ENCODE assay signal across 8 cellular contexts in genomic region chr19:16325161-16325527, GRCh38. TPM values are rescaled to one million over a fixed set of nuclear protein-coding genes. Genes with fewer than 3 reads are reported as not detected.
DNase-seq lines count a peak whose midpoint lies in the region; ATAC-seq, FAIRE-seq and TF ChIP-seq lines count a peak whose summit lies in the region.

No MANE protein-coding gene starts in this region.

- in situ Hi-C loops in gastrocnemius medialis (cut with MboI; ENCODE audit: low sequenced_read_pairs in 4 of 4): loop anchor here in 1 of 4 donors (10.0 kb wide), 1 partner anchor 80 kb away; no protein-coding TSS in a partner anchor

- peaks cover 28 to 30% of the 10 kb centered on the region in 2 donors for H3K4me1 ChIP-seq in gastrocnemius medialis

- no peaks in the 10 kb centered on the region for H3K27me3 ChIP-seq in gastrocnemius medialis

- peaks cover 0 to 21% of the 10 kb centered on the region in 2 donors for H3K36me3 ChIP-seq in gastrocnemius medialis

- FAIRE-seq in frontal cortex (lab: Jason Lieb, UNC): no peak

- no peaks in the 10 kb centered on the region for H3K9me3 ChIP-seq in gastrocnemius medialis

- peak overlapping the region; percentile 67 to 95 (median 76) for H3K4me3 ChIP-seq in gastrocnemius medialis

- TF ChIP-seq CTCF in gastrocnemius medialis (IDR thresholded peaks at IDR 0.05 in 4 of 5, conservative IDR thresholded peaks at IDR 0.05 in 1 of 5): peak in 2 of 5 experiments; percentile 10 to 17

- TF ChIP-seq POLR2A in gastrocnemius medialis (IDR thresholded peaks at IDR 0.05): no peak

- intact Hi-C loops in cardiac septum (cut with DNase I): loop anchor here (2.0 kb wide), 1 partner anchor 42 kb away; no protein-coding TSS in a partner anchor
- intact Hi-C loops in gastrocnemius medialis (cut with DNase I; ENCODE audit: low total_unique reads): loop anchor here (2.0 to 5.0 kb wide), 3 partner anchors 18 to 42 kb away; no protein-coding TSS in a partner anchor

- H3K27ac ChIP-seq in gastrocnemius medialis: peak overlapping the region; percentile 90 to 99 (median 92)

- ATAC-seq in gastrocnemius medialis: peak; percentile 2 to 15

- DNase-seq in NCI-H748 (lab: John Stamatoyannopoulos, UW; ENCODE audit: unreplicated experiment): peak; percentile 29
- no peak for DNase-seq in NCI-H748 treated with DMSO at 0.1 percent for 48 hours (lab: John Stamatoyannopoulos, UW)
- DNase-seq in HuH-7 (ENCODE audit: low spot score): peak; percentile 62
- DNase-seq in activated effector memory CD4-positive, alpha-beta T cell treated with anti-CD3 and anti-CD28 coated beads, Interleukin-2, amount 50 U/mL, for 16 hours: peak; percentile 84
- DNase-seq in cardiac septum (ENCODE audit: low spot score): peak; percentile 83
- DNase-seq in gastrocnemius medialis: no peak
- no peak for DNase-seq in SW 1271 (lab: John Stamatoyannopoulos, UW)
- DNase-seq in frontal cortex (ENCODE audit: low spot score in 2 of 2): no peak

RNA-seq across cellular contexts. Expression of gene KLF2, which starts 0.5 kb away (rescaled TPM):
- 44.6 TPM for total RNA-seq in cardiac septum
- 10 to 100 TPM in 3 of 4 donors, 1 to 10 TPM in 1; 6.8 to 45.6 (median 32.0) TPM for total RNA-seq in gastrocnemius medialis
- 2.4 TPM for total RNA-seq in frontal cortex

Comparison
In these comparisons a context has a peak if more than half of its experiments do, and no peak if none do; other contexts are left out.
1. DNase-seq: peak in NCI-H748 (single experiment), HuH-7 (single experiment), activated effector memory CD4-positive, alpha-beta T cell treated with anti-CD3 and anti-CD28 coated beads, Interleukin-2, amount 50 U/mL, for 16 hours (single experiment) and cardiac septum (single experiment); none in NCI-H748 treated with DMSO at 0.1 percent for 48 hours (single experiment), gastrocnemius medialis (0 of 2), SW 1271 (0 of 2) and frontal cortex (0 of 2).